Comparison of ENCODE assay signal across 10 cellular contexts in genomic region chr6:106513813-106514212, GRCh38.
A peak's percentile ranks its signal among the peaks of the same experiment; 100 is the strongest.
DNase-seq lines count a peak whose midpoint lies in the region; ATAC-seq and TF ChIP-seq lines count a peak whose summit lies in the region.
"Had no signal": no experiment of that assay in that cellular context is flagged by ENCODE, and none has a peak within 500 bp of the region (broad histone marks: within the 10 kb centered on the region; RNA-seq: fewer than 3 reads in every experiment).

No MANE protein-coding gene starts in this region.

- no peaks in the 10 kb centered on the region for H3K36me3 ChIP-seq in PC-3 (ENCODE audit: low read depth, low read length)
- peaks cover 0 to 2% of the 10 kb centered on the region in 2 donors for H3K36me3 ChIP-seq in esophagus (ENCODE audit: control insufficient read depth in 2 of 2, insufficient read depth in 2 of 2, low read length in 1 of 2)
- no peaks in the 10 kb centered on the region for H3K36me3 ChIP-seq in spleen
- H3K36me3 ChIP-seq: pancreas had no signal

- H3K27ac ChIP-seq in PC-3 (ENCODE audit: low read length) (peak overlapping the region; percentile 84), esophagus (ENCODE audit: low read depth in 2 of 2, low read length in 1 of 2) (peak overlapping the region; percentile 43 to 93), spleen (peak overlapping the region; percentile 93 to 100 (median 98))

- H3K4me3 ChIP-seq in PC-3 (ENCODE audit: low read length) (peak overlapping the region; percentile 87), esophagus (ENCODE audit: low read depth in 1 of 2, low read length in 2 of 2) (peak overlapping the region in 1 of 2 donors; percentile 49), spleen (peak overlapping the region in 7 of 8 donors; percentile 60 to 92 (median 70))

- no peaks in the 10 kb centered on the region for H3K9me2 ChIP-seq in PC-3 (replicated peaks; ENCODE audit: low read length)

- intact Hi-C loops in PC-3 (cut with micrococcal nuclease): loop anchor here (1.0 to 5.0 kb wide), 5 partner anchors 11 to 463 kb away; no protein-coding TSS in a partner anchor
- intact Hi-C loops in spleen (cut with DNase I; ENCODE audit: low total_unique reads): loop anchor here (5.0 kb wide), 1 partner anchor 43 kb away; no protein-coding TSS in a partner anchor

- CTCF ChIA-PET in PC-3 (lab: Charles Lee): no interaction called here

- peak overlapping the region; percentile 91 for H3K9ac ChIP-seq in PC-3 (ENCODE audit: low read length)

- H3K9me3 ChIP-seq in PC-3 (ENCODE audit: low read length) (no peaks in the 10 kb centered on the region), esophagus (ENCODE audit: control insufficient read depth in 2 of 2, insufficient read depth in 1 of 2, low read depth in 1 of 2, low read length in 1 of 2) (no peaks in the 10 kb centered on the region), spleen (no peaks in the 10 kb centered on the region)
- H3K9me3 ChIP-seq: pancreas had no signal

- peak overlapping the region; percentile 91 for H3K4me2 ChIP-seq in PC-3 (ENCODE audit: low read length)

- H3K4me1 ChIP-seq in PC-3 (ENCODE audit: insufficient read depth, low read length): peaks cover 40% of the 10 kb centered on the region
- H3K4me1 ChIP-seq in esophagus (ENCODE audit: control insufficient read depth in 2 of 2, insufficient read depth in 2 of 2, low read length in 1 of 2): peaks cover 4 to 13% of the 10 kb centered on the region in 2 donors
- H3K4me1 ChIP-seq in spleen: peaks cover 30 to 94% (median 85%) of the 10 kb centered on the region in 6 donors

- no TSS peak for BruUV-seq in PC-3 (replicated peaks; lab: Mats Ljungman, UMichigan)

- TF ChIP-seq CTCF in PC-3 (conservative IDR thresholded peaks at IDR 0.05; ENCODE audit: low read depth, low read length): no peak
- TF ChIP-seq CTCF in spleen (IDR thresholded peaks at IDR 0.05 in 8 of 11, conservative IDR thresholded peaks at IDR 0.05 in 3 of 11): no peak

- DNase-seq in NOMO-1 treated with DMSO at 0.1 percent for 48 hours (lab: John Stamatoyannopoulos, UW; ENCODE audit: unreplicated experiment) (peak; percentile 26), NOMO-1 treated with dmso at 0.1 percent for 144 hours (lab: John Stamatoyannopoulos, UW; ENCODE audit: unreplicated experiment) (no peak), PC-3 (peak; percentile 63), spleen (no peak), NCI-H2227 treated with DMSO at 0.1 percent for 48 hours (lab: John Stamatoyannopoulos, UW) (no peak), iPS-NIHi7 (ENCODE audit: extremely low spot score) (no peak), NCI-H2107 (lab: John Stamatoyannopoulos, UW) (no peak)
- DNase-seq: NCI-H774, pancreas had no signal

- H3F3A ChIP-seq in PC-3 (ENCODE audit: low read length, unreplicated experiment): no peaks in the 10 kb centered on the region

- H2AFZ ChIP-seq in PC-3 (ENCODE audit: low read length): no peak overlapping the region

- no peak for TF ChIP-seq POLR2A in spleen (IDR thresholded peaks at IDR 0.05)

- H3K79me2 ChIP-seq in PC-3 (ENCODE audit: low read length): peaks cover 67% of the 10 kb centered on the region

- ATAC-seq in PC-3: peak; percentile 2; the same call in 1 of the 2 replicates
- ATAC-seq: pancreas had no signal

- H3K27me3 ChIP-seq in PC-3 (ENCODE audit: low read length): no peaks in the 10 kb centered on the region
- H3K27me3 ChIP-seq in esophagus (ENCODE audit: control insufficient read depth in 1 of 2, insufficient read depth in 2 of 2, low read length in 2 of 2): no peaks in the 10 kb centered on the region
- peaks cover 0 to 16% (median 4%) of the 10 kb centered on the region in 7 donors for H3K27me3 ChIP-seq in spleen (replicated peaks in 1 of 7)
- H3K27me3 ChIP-seq: pancreas had no signal

- no peaks in the 10 kb centered on the region for H4K20me1 ChIP-seq in PC-3 (ENCODE audit: low read length)

- WGBS in esophagus, 2 donors: 31 to 33% methylated on average over 2 of the region's 2 CpGs
- WGBS in spleen, 5 donors: 7 to 24% (median 15%) methylated on average over 2 of the region's 2 CpGs

- POLR2A ChIA-PET in PC-3 (lab: Charles Lee; ENCODE audit: unreplicated experiment): no interaction called here

Comparison
In these comparisons a context has a peak if more than half of its experiments do, and no peak if none do; other contexts are left out.
1. DNase-seq: peak in NOMO-1 treated with DMSO at 0.1 percent for 48 hours (single experiment) and PC-3 (single experiment); none in NOMO-1 treated with dmso at 0.1 percent for 144 hours (single experiment), spleen (single experiment), NCI-H2227 treated with DMSO at 0.1 percent for 48 hours (single experiment), iPS-NIHi7 (single experiment) and NCI-H2107 (single experiment).
2. Peak in every context shown above with its lines, with median percentiles within 50 percentile points of each other: H3K27ac ChIP-seq.